ENCODE assay signal across 22 cellular contexts in the genomic region with DNA sequence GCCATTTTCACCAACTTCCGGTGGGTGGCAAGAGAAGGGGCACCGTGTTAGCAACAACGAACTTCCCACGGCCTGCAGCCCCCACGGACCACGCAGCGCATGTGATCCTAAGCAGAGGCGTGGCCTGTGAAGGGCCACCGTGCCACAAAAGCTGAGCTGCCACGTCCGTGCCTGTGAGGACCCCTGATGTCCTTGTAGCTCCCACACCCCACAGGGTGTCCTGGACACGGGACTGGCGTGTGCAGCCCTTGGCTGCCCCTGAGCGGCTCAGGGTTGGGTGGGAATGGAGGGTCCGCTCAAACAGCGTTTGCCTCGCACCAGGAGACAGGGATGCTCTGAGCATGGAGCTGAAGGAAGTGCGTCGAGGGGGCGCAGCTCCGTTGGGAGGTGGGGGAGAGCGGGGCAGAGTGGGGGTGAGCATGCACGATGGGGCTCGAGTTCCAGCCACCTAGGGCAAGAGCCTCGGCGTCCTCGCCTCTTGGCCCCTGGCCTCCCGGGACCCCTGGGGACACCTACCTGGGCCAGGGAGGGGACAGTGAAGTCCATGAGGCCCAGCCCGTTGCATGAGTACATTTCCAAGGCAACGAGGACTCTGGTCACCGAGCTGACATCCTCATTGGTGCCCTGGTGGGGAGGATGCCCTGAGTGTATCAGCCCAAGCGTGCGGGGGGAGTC. TPM values are rescaled to one million over a fixed set of nuclear protein-coding genes. Genes with fewer than 3 reads are reported as not detected.
DNase-seq lines count a peak whose midpoint lies in the region; ATAC-seq, FAIRE-seq and TF ChIP-seq lines count a peak whose summit lies in the region.
"Had no signal": no experiment of that assay in that cellular context is flagged by ENCODE, and none has a peak within 500 bp of the region (broad histone marks: within the 10 kb centered on the region; RNA-seq: fewer than 3 reads in every experiment).

No MANE protein-coding gene starts in this region.

- H3K79me2 ChIP-seq in HepG2 (ENCODE audit: insufficient read depth, low read length) (no peaks in the 10 kb centered on the region), PC-3 (ENCODE audit: low read length) (no peaks in the 10 kb centered on the region)

- no peak for TF ChIP-seq EP300 in HepG2 (IDR thresholded peaks at IDR 0.05; ENCODE audit: low read depth in 2 of 2, low read length in 2 of 2)
- TF ChIP-seq EP300 in HepG2 (CRISPR knock-in tag; IDR thresholded peaks at IDR 0.05; ENCODE audit: borderline replicate concordance), result no peak

- peaks cover 4% of the 10 kb centered on the region for H3K36me3 Mint-ChIP-seq in chondrocyte (ENCODE audit: low read depth)
- H3K36me3 Mint-ChIP-seq in CD4-positive, alpha-beta memory T cell, result no peaks in the 10 kb centered on the region
- H3K36me3 Mint-ChIP-seq: CD4-positive, CD25-positive, alpha-beta regulatory T cell had no signal

- H4K20me1 ChIP-seq in HepG2 (ENCODE audit: insufficient read depth, low read length) (no peaks in the 10 kb centered on the region), PC-3 (ENCODE audit: low read length) (no peaks in the 10 kb centered on the region)

- H3K14ac ChIP-seq in mesenchymal stem cell (ENCODE audit: low read length in 2 of 2), result no peak overlapping the region

- FAIRE-seq in HepG2 (lab: Jason Lieb, UNC), result no peak
- FAIRE-seq: D721Med had no signal

- no peaks in the 10 kb centered on the region for H3K9me3 ChIP-seq in right lobe of liver
- H3K9me3 ChIP-seq in HepG2 (ENCODE audit: low read length), result no peaks in the 10 kb centered on the region
- peaks cover 7% of the 10 kb centered on the region for H3K9me3 ChIP-seq in mesenchymal stem cell (ENCODE audit: control insufficient read depth, low read length)
- H3K9me3 ChIP-seq in PC-3 (ENCODE audit: low read length), result no peaks in the 10 kb centered on the region
- H3K9me3 ChIP-seq in CD4-positive, alpha-beta memory T cell (ENCODE audit: control insufficient read depth in 1 of 2, low read length in 2 of 2), result no peaks in the 10 kb centered on the region

- H3K79me1 ChIP-seq in mesenchymal stem cell (replicated peaks; ENCODE audit: low read length, poor library complexity, severe bottlenecking), result no peaks in the 10 kb centered on the region

- no peaks in the 10 kb centered on the region for H3K9me2 ChIP-seq in PC-3 (replicated peaks; ENCODE audit: low read length)

- no peaks in the 10 kb centered on the region for H3F3A ChIP-seq in PC-3 (ENCODE audit: low read length, unreplicated experiment)

- H3K36me3 ChIP-seq in right lobe of liver, result no peaks in the 10 kb centered on the region
- H3K36me3 ChIP-seq in HepG2 (replicated peaks in 1 of 2; ENCODE audit: control insufficient read depth in 1 of 2, insufficient read depth in 2 of 2, low read length in 2 of 2), result no peaks in the 10 kb centered on the region
- no peaks in the 10 kb centered on the region for H3K36me3 ChIP-seq in mesenchymal stem cell (ENCODE audit: control insufficient read depth in 1 of 2, insufficient read depth in 2 of 2, low read depth in 1 of 2, low read length in 2 of 2)
- H3K36me3 ChIP-seq in PC-3 (ENCODE audit: low read depth, low read length), result no peaks in the 10 kb centered on the region
- H3K36me3 ChIP-seq in CD4-positive, alpha-beta memory T cell (ENCODE audit: insufficient read depth, low read length), result no peaks in the 10 kb centered on the region

- H2BK120ac ChIP-seq in mesenchymal stem cell (ENCODE audit: low read depth, low read length), result no peak overlapping the region

- H3K27ac ChIP-seq in right lobe of liver, result no peak overlapping the region
- H3K27ac ChIP-seq in HepG2 (ENCODE audit: extremely low read length, insufficient read depth, low read length), result no peak overlapping the region
- H3K27ac ChIP-seq in mesenchymal stem cell (ENCODE audit: low read length, poor library complexity, severe bottlenecking), result no peak overlapping the region
- H3K27ac ChIP-seq in PC-3 (ENCODE audit: low read length), result no peak overlapping the region
- no peak overlapping the region for H3K27ac ChIP-seq in CD4-positive, alpha-beta memory T cell (ENCODE audit: low read depth, low read length)
- H3K27ac ChIP-seq: SK-N-MC had no signal

- no peak overlapping the region for H3K4ac ChIP-seq in mesenchymal stem cell (ENCODE audit: low read depth in 1 of 2, low read length in 2 of 2)

- peaks cover 16% of the 10 kb centered on the region for H3K27me3 Mint-ChIP-seq in chondrocyte (ENCODE audit: low read depth)
- H3K27me3 Mint-ChIP-seq in CD4-positive, alpha-beta memory T cell, result peaks cover 2 to 4% of the 10 kb centered on the region in 2 donors
- H3K27me3 Mint-ChIP-seq: CD4-positive, CD25-positive, alpha-beta regulatory T cell had no signal

- no peak overlapping the region for H2BK5ac ChIP-seq in mesenchymal stem cell (ENCODE audit: low read depth, low read length, poor library complexity, severe bottlenecking)

- H3K4me3 Mint-ChIP-seq in chondrocyte (ENCODE audit: unreplicated experiment), result no peak overlapping the region
- H3K4me3 Mint-ChIP-seq in CD4-positive, alpha-beta memory T cell, result no peak overlapping the region
- H3K4me3 Mint-ChIP-seq: B cell; CD4-positive, CD25-positive, alpha-beta regulatory T cell had no signal

- H3K23ac ChIP-seq in mesenchymal stem cell (ENCODE audit: low read length in 2 of 2), result no peak overlapping the region

- H4K8ac ChIP-seq in mesenchymal stem cell (ENCODE audit: low read length), result peak overlapping the region; percentile 42

- H3K4me2 ChIP-seq in HepG2 (ENCODE audit: low read depth, low read length), result no peak overlapping the region
- no peak overlapping the region for H3K4me2 ChIP-seq in mesenchymal stem cell (ENCODE audit: low read length, poor library complexity, severe bottlenecking)
- H3K4me2 ChIP-seq in PC-3 (ENCODE audit: low read length), result no peak overlapping the region

- POLR2A ChIA-PET in HepG2 (lab: Yijun Ruan, JAX) (no interaction called here), PC-3 (lab: Charles Lee; ENCODE audit: unreplicated experiment) (no interaction called here)
- POLR2A ChIA-PET in CD4-positive, alpha-beta memory T cell (lab: Charles Lee; ENCODE audit: partially characterized antibody), result no interaction called here

- no TSS peak for BruUV-seq in HepG2 (replicated peaks; lab: Mats Ljungman, UMichigan)
- BruUV-seq in PC-3 (replicated peaks; lab: Mats Ljungman, UMichigan), result no TSS peak

- TF ChIP-seq POLR2A in right lobe of liver (IDR thresholded peaks at IDR 0.05), result no peak
- no peak for TF ChIP-seq POLR2A in HepG2 (IDR thresholded peaks at IDR 0.05; ENCODE audit: insufficient read depth in 1 of 2, low read depth in 2 of 2, low read length in 2 of 2)

- in situ Hi-C loops in HepG2 (cut with HindIII; ENCODE audit: extremely low pct_ligation_motif_present, low pct_unique_long_range_greater_than_20kb), result no loop called here

- WGBS in right lobe of liver (ENCODE audit: insufficient coverage, low coverage, low lambda C conversion rate, missing lambda C conversion rate), result 90% methylated on average over 3 of the region's 33 CpGs
- WGBS in HepG2 (ENCODE audit: low lambda C conversion rate), result 49% methylated on average over 14 of the region's 33 CpGs
- WGBS in mesenchymal stem cell, result 93% methylated on average over 33 of the region's 33 CpGs

- H3K4me1 Mint-ChIP-seq in chondrocyte (ENCODE audit: low read depth), result no peaks in the 10 kb centered on the region
- H3K4me1 Mint-ChIP-seq in CD4-positive, alpha-beta memory T cell, result peaks cover 0 to 5% (median 2%) of the 10 kb centered on the region in 4 donors

- H2AFZ ChIP-seq in HepG2 (ENCODE audit: low read length) (no peak overlapping the region), mesenchymal stem cell (ENCODE audit: low read depth, low read length) (no peak overlapping the region), PC-3 (ENCODE audit: low read length) (no peak overlapping the region)

- H3K4me3 ChIP-seq in right lobe of liver, result no peak overlapping the region
- no peak overlapping the region for H3K4me3 ChIP-seq in HepG2 (replicated peaks in 1 of 3; ENCODE audit: insufficient read depth in 1 of 3, low read depth in 2 of 3, low read length in 3 of 3)
- H3K4me3 ChIP-seq in mesenchymal stem cell (ENCODE audit: insufficient read depth in 1 of 2, low read depth in 1 of 2, low read length in 2 of 2), result no peak overlapping the region
- no peak overlapping the region for H3K4me3 ChIP-seq in PC-3 (ENCODE audit: low read length)
- no peak overlapping the region for H3K4me3 ChIP-seq in CD4-positive, alpha-beta memory T cell (ENCODE audit: low read length in 2 of 2)
- H3K4me3 ChIP-seq: SK-N-MC had no signal

- no peak for TF ChIP-seq RAD21 in HepG2 (CRISPR knock-in tag; IDR thresholded peaks at IDR 0.05)

- TF ChIP-seq CTCF in right lobe of liver (IDR thresholded peaks at IDR 0.05) (no peak), HepG2 (CRISPR knock-in tag; IDR thresholded peaks at IDR 0.05) (no peak), chondrocyte (IDR thresholded peaks at IDR 0.05) (no peak), PC-3 (conservative IDR thresholded peaks at IDR 0.05; ENCODE audit: low read depth, low read length) (no peak)

- no peak overlapping the region for H2BK15ac ChIP-seq in mesenchymal stem cell (ENCODE audit: low read depth, poor library complexity, severe bottlenecking)

- H2BK12ac ChIP-seq in mesenchymal stem cell (ENCODE audit: low read length in 2 of 2), result no peak overlapping the region

- H3K9me3 Mint-ChIP-seq in chondrocyte (ENCODE audit: low read depth), result peaks cover 8% of the 10 kb centered on the region
- peaks cover 0 to 2% (median 0%) of the 10 kb centered on the region in 8 donors for H3K9me3 Mint-ChIP-seq in CD4-positive, alpha-beta memory T cell
- H3K9me3 Mint-ChIP-seq: CD4-positive, CD25-positive, alpha-beta regulatory T cell had no signal

- H3K9ac ChIP-seq in HepG2 (ENCODE audit: insufficient read depth, low read depth, low read length) (no peak overlapping the region), mesenchymal stem cell (ENCODE audit: low read length) (no peak overlapping the region), PC-3 (ENCODE audit: low read length) (no peak overlapping the region)

- H4K91ac ChIP-seq in mesenchymal stem cell (ENCODE audit: low read length), result no peak overlapping the region

- H3K4me1 ChIP-seq in right lobe of liver (no peaks in the 10 kb centered on the region), HepG2 (ENCODE audit: insufficient read depth, low read length) (no peaks in the 10 kb centered on the region), mesenchymal stem cell (ENCODE audit: control insufficient read depth, insufficient read depth, low read depth, low read length) (peaks cover 5% of the 10 kb centered on the region), PC-3 (ENCODE audit: insufficient read depth, low read length) (no peaks in the 10 kb centered on the region)
- peaks cover 4% of the 10 kb centered on the region for H3K4me1 ChIP-seq in CD4-positive, alpha-beta memory T cell (ENCODE audit: insufficient read depth, low read length)

- no peak overlapping the region for H3K18ac ChIP-seq in mesenchymal stem cell (ENCODE audit: low read depth in 1 of 2, low read length in 2 of 2)

- H2AK5ac ChIP-seq in mesenchymal stem cell (ENCODE audit: low read length, severe bottlenecking), result no peak overlapping the region

- CTCF ChIA-PET in HepG2 (lab: Yijun Ruan, JAX; ENCODE audit: low intra/inter-chr PET ratio, low total read pairs) (no interaction called here), PC-3 (lab: Charles Lee) (no interaction called here)
- CTCF ChIA-PET in CD4-positive, alpha-beta memory T cell (lab: Charles Lee; ENCODE audit: partially characterized antibody), result no interaction called here

- intact Hi-C loops in right lobe of liver (cut with DNase I), result no loop called here
- intact Hi-C loops in HepG2 (cut with micrococcal nuclease; ENCODE audit: unreplicated experiment), result no loop called here
- intact Hi-C loops in PC-3 (cut with micrococcal nuclease), result no loop called here
- intact Hi-C loops in CD4-positive, alpha-beta memory T cell (cut with micrococcal nuclease), result loop anchor here (10.0 kb wide), 1 partner anchor 406 kb away; no protein-coding TSS in a partner anchor

- DNase-seq in right lobe of liver (peak in 2 of 3 donors; percentile 8 to 37), HepG2 (ENCODE audit: low spot score) (no peak), chondrocyte (ENCODE audit: low spot score) (peak; percentile 79), mesenchymal stem cell (no peak), PC-3 (no peak), Ammon's horn (ENCODE audit: low spot score) (no peak)
- no peak for DNase-seq in CD4-positive, alpha-beta memory T cell
- DNase-seq: CD4-positive, CD25-positive, alpha-beta regulatory T cell; DMS53; Karpas-422; NCI-H1092; NCI-H1417 treated with DMSO at 0.1 percent for 48 hours; NCI-H1694 treated with DMSO at 0.1 percent for 48 hours; NCI-H2081; NCI-H2227 treated with DMSO at 0.1 percent for 48 hours; NCI-H526 treated with DMSO at 0.1 percent for 48 hours; RPMI8226; SIG-M5 had no signal

- H3K27me3 ChIP-seq in right lobe of liver, result no peaks in the 10 kb centered on the region
- peaks cover 0 to 5% of the 10 kb centered on the region in 2 experiments; a peak in 2 of 5 replicates for H3K27me3 ChIP-seq in HepG2 (ENCODE audit: control insufficient read depth in 1 of 2, insufficient read depth in 2 of 2, low read length in 2 of 2)
- peaks cover 10 to 30% of the 10 kb centered on the region in 2 experiments for H3K27me3 ChIP-seq in mesenchymal stem cell (ENCODE audit: control insufficient read depth in 1 of 2, insufficient read depth in 1 of 2, low read length in 2 of 2)
- no peaks in the 10 kb centered on the region for H3K27me3 ChIP-seq in PC-3 (ENCODE audit: low read length)
- no peaks in the 10 kb centered on the region for H3K27me3 ChIP-seq in CD4-positive, alpha-beta memory T cell (ENCODE audit: insufficient read depth, low read length)

- ATAC-seq in right lobe of liver (no peak), HepG2 (no peak), PC-3 (no peak)

- H3K27ac Mint-ChIP-seq in chondrocyte (ENCODE audit: unreplicated experiment), result no peak overlapping the region
- no peak overlapping the region for H3K27ac Mint-ChIP-seq in CD4-positive, alpha-beta memory T cell
- H3K27ac Mint-ChIP-seq: B cell; CD4-positive, CD25-positive, alpha-beta regulatory T cell had no signal

RNA-seq across cellular contexts. Expression of a gene that starts 33.6 kb away (rescaled TPM):
- total RNA-seq in right lobe of liver (under 1 TPM; 0.16 to 0.67 (median 0.32) TPM), HepG2 (2016; rRNA removed; fragmentation: Illumina TruSeq; extraction: Trizol) (0.74 and 0.84 TPM in 2 replicates), chondrocyte (0.49 to 0.92 TPM (median 0.89 TPM) in 3 replicates), PC-3 (2014; rRNA removed) (0.04 TPM in 1 of 2 replicates, not detected in the other)
- not detected in 2 replicates for total RNA-seq in HepG2 (2016; cell fraction: cytosol; rRNA removed; fragmentation: Illumina TruSeq; extraction: Trizol; ENCODE audit: low read depth)
- total RNA-seq in HepG2 (2016; cell fraction: insoluble cytoplasmic fraction; rRNA removed; fragmentation: Illumina TruSeq; extraction: Trizol), result 0.87 and 1.1 TPM in 2 replicates
- total RNA-seq in HepG2 (2016; cell fraction: membrane; rRNA removed; fragmentation: Illumina TruSeq; extraction: Trizol), result 0.21 and 0.34 TPM in 2 replicates
- total RNA-seq in HepG2 (2016; cell fraction: nucleus; rRNA removed; fragmentation: Illumina TruSeq; extraction: Trizol), result 0.53 and 1.3 TPM in 2 replicates
- 0.10 and 0.24 TPM in 2 replicates for polyA plus RNA-seq in HepG2 (2011; rRNA removed)
- polyA plus RNA-seq in HepG2 (2011; cell fraction: cytosol; rRNA removed), result 0.13 and 0.19 TPM in 2 replicates
- 0.05 and 0.27 TPM in 2 replicates for polyA plus RNA-seq in HepG2 (2011; cell fraction: nucleus; rRNA removed)
- polyA plus RNA-seq in HepG2 (2012), result 0.12 and 0.16 TPM in 2 replicates
- 0.18 and 0.26 TPM in 2 replicates for polyA plus RNA-seq in HepG2 (2016; cell fraction: cytosol; fragmentation: Illumina TruSeq; extraction: Trizol; ENCODE audit: low read depth)
- 0.86 and 1.2 TPM in 2 replicates for polyA plus RNA-seq in HepG2 (2016; cell fraction: insoluble cytoplasmic fraction; fragmentation: Illumina TruSeq; extraction: Trizol; ENCODE audit: low read depth)
- 0.33 and 0.34 TPM in 2 replicates for polyA plus RNA-seq in HepG2 (2016; cell fraction: membrane; fragmentation: Illumina TruSeq; extraction: Trizol; ENCODE audit: low read depth)
- 0.60 and 0.65 TPM in 2 replicates for polyA plus RNA-seq in HepG2 (2016; cell fraction: nucleus; fragmentation: Illumina TruSeq; extraction: Trizol; ENCODE audit: insufficient read depth, low read depth)
- polyA minus RNA-seq in HepG2 (2011; rRNA and poly(A)+ RNA removed; ENCODE audit: low replicate concordance), result 0.06 TPM in 1 of 2 replicates, not detected in the other
- not detected in 2 replicates for polyA minus RNA-seq in HepG2 (2011; cell fraction: cytosol; rRNA and poly(A)+ RNA removed)
- 0.26 TPM in 1 of 2 replicates, not detected in the other for polyA minus RNA-seq in HepG2 (2011; cell fraction: nucleus; rRNA and poly(A)+ RNA removed)
- 1.2 TPM for polyA plus RNA-seq in mesenchymal stem cell (2013, experiment 1 of 2)
- 1.6 TPM for polyA plus RNA-seq in mesenchymal stem cell (2013, experiment 2 of 2)
- total RNA-seq in CD4-positive, alpha-beta memory T cell, result not detected
- polyA plus RNA-seq in CD4-positive, alpha-beta memory T cell, result not detected
- total RNA-seq: B cell; CD4-positive, CD25-positive, alpha-beta regulatory T cell; HT-29 had no signal
- polyA plus RNA-seq: CD4-positive, CD25-positive, alpha-beta regulatory T cell had no signal

Comparison
In these comparisons a context has a peak if more than half of its experiments do, and no peak if none do; other contexts are left out.
1. DNase-seq: peak in right lobe of liver (2 of 3) and chondrocyte (single experiment); none in HepG2 (single experiment), mesenchymal stem cell (single experiment), PC-3 (single experiment), CD4-positive, alpha-beta memory T cell (0 of 5) and Ammon's horn (single experiment).